ENCODE assay signal across 17 cellular contexts in genomic region chr18:69763002-69763401, GRCh38.
"Had no signal": no experiment of that assay in that cellular context is flagged by ENCODE, and none has a peak within 500 bp of the region (broad histone marks: within the 10 kb centered on the region; RNA-seq: fewer than 3 reads in every experiment).

No MANE protein-coding gene starts in this region.

- DNase-seq: KBM-7; MV-4-11; NCI-H1048; NCI-H1694; NCI-H187 treated with DMSO at 0.1 percent for 48 hours; NCI-H2029 treated with DMSO at 0.1 percent for 48 hours; NCI-H2171; NCI-H226; NCI-H446; NCI-H510A; NCI-H526; NCI-H82; NK-92 treated with Interleukin-12 subunit alpha and Interleukin-12 subunit beta, amount 100 ng/mL, for 24 hours; PC-3; SHP77 treated with DMSO at 0.1 percent for 48 hours; SJCRH30; T-helper 2 cell had no signal
